In the genomic region with DNA sequence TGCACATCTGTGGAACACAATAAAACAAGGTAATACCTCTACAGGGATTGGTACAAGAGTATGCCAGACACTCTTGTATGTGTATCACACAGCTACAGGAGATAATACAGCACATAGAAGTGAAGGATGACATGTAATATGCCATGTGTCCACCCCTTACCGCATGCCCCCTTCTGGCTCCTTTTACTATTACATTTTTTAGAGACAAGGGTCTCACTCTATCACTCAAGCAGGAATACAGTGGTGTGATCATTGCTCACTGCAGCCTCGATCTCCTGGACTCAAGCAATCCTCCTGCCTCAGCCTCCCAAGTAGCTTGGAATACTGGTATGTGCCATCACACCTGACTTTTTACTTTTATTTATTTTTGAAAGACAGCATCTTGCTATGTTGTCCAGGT, we compare ENCODE assay signal across 6 cellular contexts. TPM values are rescaled to one million over a fixed set of nuclear protein-coding genes. Genes with fewer than 3 reads are reported as not detected.
DNase-seq lines count a peak whose midpoint lies in the region; ATAC-seq and TF ChIP-seq lines count a peak whose summit lies in the region.

No MANE protein-coding gene starts in this region.

- H3K4me3 Mint-ChIP-seq in activated CD4-positive, alpha-beta T cell treated with anti-CD3 and anti-CD28 coated beads, Interleukin-2, amount 10 ng/mL, durations not matched to agents 24 days and 14 days = no peak overlapping the region
- H3K4me3 Mint-ChIP-seq in mesothelial cell of epicardium = no peak overlapping the region

- no peaks in the 10 kb centered on the region for H3K27me3 Mint-ChIP-seq in activated CD4-positive, alpha-beta T cell treated with anti-CD3 and anti-CD28 coated beads, Interleukin-2, amount 10 ng/mL, durations not matched to agents 24 days and 14 days
- H3K27me3 Mint-ChIP-seq in mesothelial cell of epicardium (ENCODE audit: low read depth) = no peaks in the 10 kb centered on the region

- intact Hi-C loops in activated CD4-positive, alpha-beta T cell treated with anti-CD3 and anti-CD28 coated beads, Interleukin-2, amount 10 ng/mL, durations not matched to agents 24 days and 14 days (cut with micrococcal nuclease) = no loop called here

- no peaks in the 10 kb centered on the region for H3K9me3 Mint-ChIP-seq in activated CD4-positive, alpha-beta T cell treated with anti-CD3 and anti-CD28 coated beads, Interleukin-2, amount 10 ng/mL, durations not matched to agents 24 days and 14 days
- H3K9me3 Mint-ChIP-seq in mesothelial cell of epicardium = no peaks in the 10 kb centered on the region

- H3K4me1 Mint-ChIP-seq in activated CD4-positive, alpha-beta T cell treated with anti-CD3 and anti-CD28 coated beads, Interleukin-2, amount 10 ng/mL, durations not matched to agents 24 days and 14 days = peaks cover 41% of the 10 kb centered on the region
- no peaks in the 10 kb centered on the region for H3K4me1 Mint-ChIP-seq in mesothelial cell of epicardium

- no peak overlapping the region for H3K4me3 ChIP-seq in Jurkat, Clone E6-1 (ENCODE audit: low read length)

- no peak overlapping the region for H3K27ac Mint-ChIP-seq in activated CD4-positive, alpha-beta T cell treated with anti-CD3 and anti-CD28 coated beads, Interleukin-2, amount 10 ng/mL, durations not matched to agents 24 days and 14 days
- H3K27ac Mint-ChIP-seq in mesothelial cell of epicardium = no peak overlapping the region

- ATAC-seq in GM21515 (IDR thresholded peaks at IDR 0.05; ENCODE audit: unreplicated experiment) = no peak

- TF ChIP-seq CTCF in C4-2B (conservative IDR thresholded peaks at IDR 0.05) (peak; percentile 50), mesothelial cell of epicardium (IDR thresholded peaks at IDR 0.05; ENCODE audit: unreplicated experiment) (peak; percentile 25)

- no peaks in the 10 kb centered on the region for H3K36me3 Mint-ChIP-seq in activated CD4-positive, alpha-beta T cell treated with anti-CD3 and anti-CD28 coated beads, Interleukin-2, amount 10 ng/mL, durations not matched to agents 24 days and 14 days (ENCODE audit: low read depth)
- no peaks in the 10 kb centered on the region for H3K36me3 Mint-ChIP-seq in mesothelial cell of epicardium

- DNase-seq in Jurkat, Clone E6-1 (ENCODE audit: low read depth, low spot score) = peak; percentile 79
- DNase-seq in activated CD4-positive, alpha-beta T cell treated with anti-CD3 and anti-CD28 coated beads, Interleukin-2, amount 10 ng/mL, durations not matched to agents 24 days and 14 days = peak; percentile 84
- DNase-seq in mesothelial cell of epicardium (ENCODE audit: low spot score in 2 of 2, unreplicated experiment in 2 of 2) = no peak
- no peak for DNase-seq in NCI-H128 (lab: John Stamatoyannopoulos, UW; ENCODE audit: unreplicated experiment)

- no peak overlapping the region for H3K27ac ChIP-seq in C4-2B

RNA-seq across cellular contexts. Expression of a gene that starts 4.2 kb away (rescaled TPM):
- 2.9 TPM for polyA plus RNA-seq in Jurkat, Clone E6-1 (2012; ENCODE audit: insufficient read depth, insufficient read length)
- 12.2 and 14.5 TPM in 2 replicates for total RNA-seq in activated CD4-positive, alpha-beta T cell treated with anti-CD3 and anti-CD28 coated beads, Interleukin-2, amount 10 ng/mL, durations not matched to agents 24 days and 14 days
- total RNA-seq in mesothelial cell of epicardium = not detected in 3 replicates

RNA-seq across cellular contexts. Expression of a gene that starts 10.9 kb away (rescaled TPM):
- 18.1 TPM for polyA plus RNA-seq in Jurkat, Clone E6-1 (2012; ENCODE audit: insufficient read depth, insufficient read length)
- 42.6 and 46.4 TPM in 2 replicates for total RNA-seq in activated CD4-positive, alpha-beta T cell treated with anti-CD3 and anti-CD28 coated beads, Interleukin-2, amount 10 ng/mL, durations not matched to agents 24 days and 14 days
- 0.60 to 0.77 TPM in 2 of 3 replicates, not detected in the other for total RNA-seq in mesothelial cell of epicardium

RNA-seq across cellular contexts. Expression of a gene that starts 14.8 kb away (rescaled TPM):
- polyA plus RNA-seq in Jurkat, Clone E6-1 (2012; ENCODE audit: insufficient read depth, insufficient read length) = 10.3 TPM
- total RNA-seq in activated CD4-positive, alpha-beta T cell treated with anti-CD3 and anti-CD28 coated beads, Interleukin-2, amount 10 ng/mL, durations not matched to agents 24 days and 14 days = 134 and 136 TPM in 2 replicates
- total RNA-seq in mesothelial cell of epicardium = 0.32 TPM in 1 of 3 replicates, not detected in the others

RNA-seq across cellular contexts. Expression of a gene that starts 18.0 kb away (rescaled TPM):
- 411 TPM for polyA plus RNA-seq in Jurkat, Clone E6-1 (2012; ENCODE audit: insufficient read depth, insufficient read length)
- total RNA-seq in activated CD4-positive, alpha-beta T cell treated with anti-CD3 and anti-CD28 coated beads, Interleukin-2, amount 10 ng/mL, durations not matched to agents 24 days and 14 days = 68.2 and 69.6 TPM in 2 replicates
- total RNA-seq in mesothelial cell of epicardium = 5.1 to 6.0 TPM (median 5.1 TPM) in 3 replicates

RNA-seq across cellular contexts. Expression of a gene that starts 21.6 kb away (rescaled TPM):
- not detected for polyA plus RNA-seq in Jurkat, Clone E6-1 (2012; ENCODE audit: insufficient read depth, insufficient read length)
- total RNA-seq in activated CD4-positive, alpha-beta T cell treated with anti-CD3 and anti-CD28 coated beads, Interleukin-2, amount 10 ng/mL, durations not matched to agents 24 days and 14 days = 294 and 303 TPM in 2 replicates
- total RNA-seq in mesothelial cell of epicardium = 0.52 to 0.60 TPM (median 0.60 TPM) in 3 replicates

Comparison
In these comparisons a context has a peak if more than half of its experiments do, and no peak if none do; other contexts are left out.
1. DNase-seq: peak in Jurkat, Clone E6-1 (single experiment) and activated CD4-positive, alpha-beta T cell treated with anti-CD3 and anti-CD28 coated beads, Interleukin-2, amount 10 ng/mL, durations not matched to agents 24 days and 14 days (single experiment); none in mesothelial cell of epicardium (0 of 2) and NCI-H128 (single experiment).
2. RNA of a gene that starts 4.2 kb away (total RNA-seq): 12.2 to 14.5 TPM in activated CD4-positive, alpha-beta T cell treated with anti-CD3 and anti-CD28 coated beads, Interleukin-2, amount 10 ng/mL, durations not matched to agents 24 days and 14 days; not detected in mesothelial cell of epicardium; every median in the first group is over 10 times any median in the second.
3. RNA of a gene that starts 10.9 kb away (total RNA-seq): 42.6 to 46.4 TPM in activated CD4-positive, alpha-beta T cell treated with anti-CD3 and anti-CD28 coated beads, Interleukin-2, amount 10 ng/mL, durations not matched to agents 24 days and 14 days; 0.60 to 0.77 TPM in mesothelial cell of epicardium; every median in the first group is over 10 times any median in the second.
4. RNA of a gene that starts 14.8 kb away (total RNA-seq): 134 to 136 TPM in activated CD4-positive, alpha-beta T cell treated with anti-CD3 and anti-CD28 coated beads, Interleukin-2, amount 10 ng/mL, durations not matched to agents 24 days and 14 days; 0.32 TPM in mesothelial cell of epicardium; every median in the first group is over 100 times any median in the second.